Comparison of ENCODE assay signal across 2 cellular contexts in the genomic region with DNA sequence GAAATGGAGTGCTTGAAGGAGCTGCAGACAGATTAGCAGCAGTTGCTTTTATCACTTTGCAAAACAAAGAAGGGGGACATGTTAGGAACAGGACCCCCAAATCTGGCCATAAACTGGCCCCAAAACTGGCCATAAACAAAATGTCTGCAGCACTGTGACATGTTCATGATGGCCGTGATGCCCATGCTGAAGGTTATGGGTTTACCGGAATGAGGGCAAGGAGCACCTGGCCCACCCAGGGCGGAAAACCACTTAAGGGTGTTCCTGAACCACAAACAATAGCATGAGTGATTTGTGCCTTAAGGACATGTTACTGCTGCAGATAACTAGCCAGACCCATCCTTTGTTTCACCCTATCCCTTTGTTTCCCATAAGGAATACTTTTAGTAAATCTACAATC.
TF ChIP-seq lines count a peak whose summit lies in the region.

No MANE protein-coding gene starts in this region.

TF ChIP-seq in HEK293, 187 proteins besides CTCF, POLR2A, EP300 and RAD21 (continued from another document):
- TF ChIP-seq, protein P1, sequence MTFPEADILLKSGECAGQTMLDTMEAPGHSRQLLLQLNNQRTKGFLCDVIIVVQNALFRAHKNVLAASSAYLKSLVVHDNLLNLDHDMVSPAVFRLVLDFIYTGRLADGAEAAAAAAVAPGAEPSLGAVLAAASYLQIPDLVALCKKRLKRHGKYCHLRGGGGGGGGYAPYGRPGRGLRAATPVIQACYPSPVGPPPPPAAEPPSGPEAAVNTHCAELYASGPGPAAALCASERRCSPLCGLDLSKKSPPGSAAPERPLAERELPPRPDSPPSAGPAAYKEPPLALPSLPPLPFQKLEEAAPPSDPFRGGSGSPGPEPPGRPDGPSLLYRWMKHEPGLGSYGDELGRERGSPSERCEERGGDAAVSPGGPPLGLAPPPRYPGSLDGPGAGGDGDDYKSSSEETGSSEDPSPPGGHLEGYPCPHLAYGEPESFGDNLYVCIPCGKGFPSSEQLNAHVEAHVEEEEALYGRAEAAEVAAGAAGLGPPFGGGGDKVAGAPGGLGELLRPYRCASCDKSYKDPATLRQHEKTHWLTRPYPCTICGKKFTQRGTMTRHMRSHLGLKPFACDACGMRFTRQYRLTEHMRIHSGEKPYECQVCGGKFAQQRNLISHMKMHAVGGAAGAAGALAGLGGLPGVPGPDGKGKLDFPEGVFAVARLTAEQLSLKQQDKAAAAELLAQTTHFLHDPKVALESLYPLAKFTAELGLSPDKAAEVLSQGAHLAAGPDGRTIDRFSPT (tag by site-specific recombination; IDR thresholded peaks at IDR 0.05): no peak
- TF ChIP-seq ZNF830 (tag by site-specific recombination; IDR thresholded peaks at IDR 0.05; ENCODE audit: low read depth): no peak
- TF ChIP-seq YY2 (tag by site-specific recombination; IDR thresholded peaks at IDR 0.05): no peak
- TF ChIP-seq, protein P2, sequence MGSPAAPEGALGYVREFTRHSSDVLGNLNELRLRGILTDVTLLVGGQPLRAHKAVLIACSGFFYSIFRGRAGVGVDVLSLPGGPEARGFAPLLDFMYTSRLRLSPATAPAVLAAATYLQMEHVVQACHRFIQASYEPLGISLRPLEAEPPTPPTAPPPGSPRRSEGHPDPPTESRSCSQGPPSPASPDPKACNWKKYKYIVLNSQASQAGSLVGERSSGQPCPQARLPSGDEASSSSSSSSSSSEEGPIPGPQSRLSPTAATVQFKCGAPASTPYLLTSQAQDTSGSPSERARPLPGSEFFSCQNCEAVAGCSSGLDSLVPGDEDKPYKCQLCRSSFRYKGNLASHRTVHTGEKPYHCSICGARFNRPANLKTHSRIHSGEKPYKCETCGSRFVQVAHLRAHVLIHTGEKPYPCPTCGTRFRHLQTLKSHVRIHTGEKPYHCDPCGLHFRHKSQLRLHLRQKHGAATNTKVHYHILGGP (tag by site-specific recombination; IDR thresholded peaks at IDR 0.05): no peak
- no peak for TF ChIP-seq ZNF677 (tag by site-specific recombination; IDR thresholded peaks at IDR 0.05)
TF ChIP-seq in HEK293: peak in this region for 1.

TF ChIP-seq in K562, 482 proteins besides CTCF, POLR2A, EP300 and RAD21 (continued from another document):
- TF ChIP-seq, protein P3, sequence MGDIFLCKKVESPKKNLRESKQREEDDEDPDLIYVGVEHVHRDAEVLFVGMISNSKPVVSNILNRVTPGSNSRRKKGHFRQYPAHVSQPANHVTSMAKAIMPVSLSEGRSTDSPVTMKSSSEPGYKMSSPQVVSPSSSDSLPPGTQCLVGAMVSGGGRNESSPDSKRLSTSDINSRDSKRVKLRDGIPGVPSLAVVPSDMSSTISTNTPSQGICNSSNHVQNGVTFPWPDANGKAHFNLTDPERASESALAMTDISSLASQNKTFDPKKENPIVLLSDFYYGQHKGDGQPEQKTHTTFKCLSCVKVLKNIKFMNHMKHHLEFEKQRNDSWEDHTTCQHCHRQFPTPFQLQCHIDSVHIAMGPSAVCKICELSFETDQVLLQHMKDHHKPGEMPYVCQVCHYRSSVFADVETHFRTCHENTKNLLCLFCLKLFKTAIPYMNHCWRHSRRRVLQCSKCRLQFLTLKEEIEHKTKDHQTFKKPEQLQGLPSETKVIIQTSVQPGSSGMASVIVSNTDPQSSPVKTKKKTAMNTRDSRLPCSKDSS (IDR thresholded peaks at IDR 0.05; ENCODE audit: low read depth, partially characterized antibody): peak; percentile 89
- TF ChIP-seq TCF3 (CRISPR knock-in tag; IDR thresholded peaks at IDR 0.05) (no peak), CBX5 (IDR thresholded peaks at IDR 0.05; ENCODE audit: borderline replicate concordance, low read depth) (peak; percentile 71; the same call in 1 of the 2 replicates), ZNF79 (CRISPR knock-in tag; IDR thresholded peaks at IDR 0.05; ENCODE audit: low read depth) (no peak), CBX2 (IDR thresholded peaks at IDR 0.05; ENCODE audit: insufficient read depth, low read length, poor library complexity, severe bottlenecking) (no peak), JUNB (CRISPR knock-in tag; conservative IDR thresholded peaks at IDR 0.05) (no peak), CCAR2 (IDR thresholded peaks at IDR 0.05; ENCODE audit: low read depth, low read length) (no peak), HEY1 (CRISPR knock-in tag; IDR thresholded peaks at IDR 0.05; ENCODE audit: borderline replicate concordance) (no peak), SLC30A9 (CRISPR knock-in tag; IDR thresholded peaks at IDR 0.05) (no peak), ETS2 (tag; IDR thresholded peaks at IDR 0.05; ENCODE audit: borderline replicate concordance, poor library complexity, severe bottlenecking) (no peak), NCOA4 (IDR thresholded peaks at IDR 0.05; ENCODE audit: partially characterized antibody) (no peak), XRCC3 (IDR thresholded peaks at IDR 0.05) (peak; percentile 61; the same call in 1 of the 2 replicates), CBX3 (IDR thresholded peaks at IDR 0.05; ENCODE audit: borderline replicate concordance in 1 of 2, low read length in 2 of 2) (peak in 1 of 2 experiments; percentile 85; a peak in 2 of 3 replicates), PHF21A (IDR thresholded peaks at IDR 0.05; ENCODE audit: borderline replicate concordance, low read depth) (no peak), ZNF316 (IDR thresholded peaks at IDR 0.05) (no peak), TRIM24 (IDR thresholded peaks at IDR 0.05) (peak in 1 of 2 experiments; percentile 54; a peak in 2 of 4 replicates), EGR1 (conservative IDR thresholded peaks at IDR 0.05) (no peak), TRIM28 (IDR thresholded peaks at IDR 0.05) (peak; percentile 91), ZNF668 (CRISPR knock-in tag; IDR thresholded peaks at IDR 0.05) (no peak), HOXB6 (CRISPR knock-in tag; IDR thresholded peaks at IDR 0.05; ENCODE audit: borderline replicate concordance) (no peak), ZNF263 (CRISPR knock-in tag; IDR thresholded peaks at IDR 0.05; ENCODE audit: borderline replicate concordance) (no peak), ZNF589 (CRISPR knock-in tag; IDR thresholded peaks at IDR 0.05; ENCODE audit: low read depth) (no peak), RFX7 (CRISPR knock-in tag; IDR thresholded peaks at IDR 0.05) (no peak), ATF1 (CRISPR knock-in tag; IDR thresholded peaks at IDR 0.05) (no peak), ATF1 (tag; IDR thresholded peaks at IDR 0.05) (no peak), FOXJ3 (CRISPR knock-in tag; IDR thresholded peaks at IDR 0.05) (no peak), CBFA2T2 (conservative IDR thresholded peaks at IDR 0.05) (no peak), ZZZ3 (IDR thresholded peaks at IDR 0.05) (no peak), NFRKB (IDR thresholded peaks at IDR 0.05; ENCODE audit: low read depth) (no peak), KLF1 (tag; IDR thresholded peaks at IDR 0.05) (no peak), STAT5A (IDR thresholded peaks at IDR 0.05; ENCODE audit: borderline replicate concordance, low read length) (no peak), KDM2B (CRISPR knock-in tag; IDR thresholded peaks at IDR 0.05) (no peak), ZNF347 (CRISPR knock-in tag; IDR thresholded peaks at IDR 0.05; ENCODE audit: low read depth) (no peak), MAZ (CRISPR knock-in tag; conservative IDR thresholded peaks at IDR 0.05 in 1 of 2, IDR thresholded peaks at IDR 0.05 in 1 of 2) (no peak), KHSRP (IDR thresholded peaks at IDR 0.05) (no peak), SIX5 (IDR thresholded peaks at IDR 0.05; ENCODE audit: borderline replicate concordance in 1 of 2, insufficient read depth in 1 of 2, low read depth in 1 of 2, low read length in 2 of 2) (no peak), POLR2AphosphoS2 (IDR thresholded peaks at IDR 0.05; ENCODE audit: low read length) (no peak), PRMT5 (CRISPR knock-in tag; IDR thresholded peaks at IDR 0.05) (no peak), ZFPM2 (CRISPR knock-in tag; IDR thresholded peaks at IDR 0.05) (no peak), ARID1B (IDR thresholded peaks at IDR 0.05) (no peak), POLR3G (IDR thresholded peaks at IDR 0.05; ENCODE audit: extremely low read depth, insufficient read length, insufficient replicate concordance) (no peak), PTBP1 (IDR thresholded peaks at IDR 0.05; ENCODE audit: low read depth, low read length) (no peak), ZNF431 (CRISPR knock-in tag; IDR thresholded peaks at IDR 0.05) (no peak), MEF2A (IDR thresholded peaks at IDR 0.05; ENCODE audit: control insufficient read depth, low read depth, low read length) (no peak)
- TF ChIP-seq, protein P4, sequence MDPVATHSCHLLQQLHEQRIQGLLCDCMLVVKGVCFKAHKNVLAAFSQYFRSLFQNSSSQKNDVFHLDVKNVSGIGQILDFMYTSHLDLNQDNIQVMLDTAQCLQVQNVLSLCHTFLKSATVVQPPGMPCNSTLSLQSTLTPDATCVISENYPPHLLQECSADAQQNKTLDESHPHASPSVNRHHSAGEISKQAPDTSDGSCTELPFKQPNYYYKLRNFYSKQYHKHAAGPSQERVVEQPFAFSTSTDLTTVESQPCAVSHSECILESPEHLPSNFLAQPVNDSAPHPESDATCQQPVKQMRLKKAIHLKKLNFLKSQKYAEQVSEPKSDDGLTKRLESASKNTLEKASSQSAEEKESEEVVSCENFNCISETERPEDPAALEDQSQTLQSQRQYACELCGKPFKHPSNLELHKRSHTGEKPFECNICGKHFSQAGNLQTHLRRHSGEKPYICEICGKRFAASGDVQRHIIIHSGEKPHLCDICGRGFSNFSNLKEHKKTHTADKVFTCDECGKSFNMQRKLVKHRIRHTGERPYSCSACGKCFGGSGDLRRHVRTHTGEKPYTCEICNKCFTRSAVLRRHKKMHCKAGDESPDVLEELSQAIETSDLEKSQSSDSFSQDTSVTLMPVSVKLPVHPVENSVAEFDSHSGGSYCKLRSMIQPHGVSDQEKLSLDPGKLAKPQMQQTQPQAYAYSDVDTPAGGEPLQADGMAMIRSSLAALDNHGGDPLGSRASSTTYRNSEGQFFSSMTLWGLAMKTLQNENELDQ (CRISPR knock-in tag; IDR thresholded peaks at IDR 0.05; ENCODE audit: borderline replicate concordance): no peak
- TF ChIP-seq, protein P5, sequence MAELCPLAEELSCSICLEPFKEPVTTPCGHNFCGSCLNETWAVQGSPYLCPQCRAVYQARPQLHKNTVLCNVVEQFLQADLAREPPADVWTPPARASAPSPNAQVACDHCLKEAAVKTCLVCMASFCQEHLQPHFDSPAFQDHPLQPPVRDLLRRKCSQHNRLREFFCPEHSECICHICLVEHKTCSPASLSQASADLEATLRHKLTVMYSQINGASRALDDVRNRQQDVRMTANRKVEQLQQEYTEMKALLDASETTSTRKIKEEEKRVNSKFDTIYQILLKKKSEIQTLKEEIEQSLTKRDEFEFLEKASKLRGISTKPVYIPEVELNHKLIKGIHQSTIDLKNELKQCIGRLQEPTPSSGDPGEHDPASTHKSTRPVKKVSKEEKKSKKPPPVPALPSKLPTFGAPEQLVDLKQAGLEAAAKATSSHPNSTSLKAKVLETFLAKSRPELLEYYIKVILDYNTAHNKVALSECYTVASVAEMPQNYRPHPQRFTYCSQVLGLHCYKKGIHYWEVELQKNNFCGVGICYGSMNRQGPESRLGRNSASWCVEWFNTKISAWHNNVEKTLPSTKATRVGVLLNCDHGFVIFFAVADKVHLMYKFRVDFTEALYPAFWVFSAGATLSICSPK (IDR thresholded peaks at IDR 0.05; ENCODE audit: borderline replicate concordance): no peak
- TF ChIP-seq, protein P6, sequence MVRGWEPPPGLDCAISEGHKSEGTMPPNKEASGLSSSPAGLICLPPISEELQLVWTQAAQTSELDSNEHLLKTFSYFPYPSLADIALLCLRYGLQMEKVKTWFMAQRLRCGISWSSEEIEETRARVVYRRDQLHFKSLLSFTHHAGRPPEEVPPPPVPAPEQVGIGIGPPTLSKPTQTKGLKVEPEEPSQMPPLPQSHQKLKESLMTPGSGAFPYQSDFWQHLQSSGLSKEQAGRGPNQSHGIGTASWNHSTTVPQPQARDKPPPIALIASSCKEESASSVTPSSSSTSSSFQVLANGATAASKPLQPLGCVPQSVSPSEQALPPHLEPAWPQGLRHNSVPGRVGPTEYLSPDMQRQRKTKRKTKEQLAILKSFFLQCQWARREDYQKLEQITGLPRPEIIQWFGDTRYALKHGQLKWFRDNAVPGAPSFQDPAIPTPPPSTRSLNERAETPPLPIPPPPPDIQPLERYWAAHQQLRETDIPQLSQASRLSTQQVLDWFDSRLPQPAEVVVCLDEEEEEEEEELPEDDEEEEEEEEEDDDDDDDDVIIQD (CRISPR knock-in tag; IDR thresholded peaks at IDR 0.05): no peak
- TF ChIP-seq, protein P7, sequence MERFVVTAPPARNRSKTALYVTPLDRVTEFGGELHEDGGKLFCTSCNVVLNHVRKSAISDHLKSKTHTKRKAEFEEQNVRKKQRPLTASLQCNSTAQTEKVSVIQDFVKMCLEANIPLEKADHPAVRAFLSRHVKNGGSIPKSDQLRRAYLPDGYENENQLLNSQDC (CRISPR knock-in tag; IDR thresholded peaks at IDR 0.05): no peak
